In genomic region chr5:56995605-56996004, GRCh38 we compare ENCODE assay signal across 20 cellular contexts.
"Had no signal": no experiment of that assay in that cellular context is flagged by ENCODE, and none has a peak within 500 bp of the region (broad histone marks: within the 10 kb centered on the region; RNA-seq: fewer than 3 reads in every experiment).

No MANE protein-coding gene starts in this region.

- H3K4me3 ChIP-seq: left lung, lower lobe of right lung, right atrium auricular region, right lobe of liver, smooth muscle cell, tibial nerve, uterus had no signal

- DNase-seq: hippocampal formation; kidney glomerular epithelial cell; left cardiac atrium; left lung; lower lobe of right lung; mammary epithelial cell; occipital lobe; right lobe of liver; stimulated activated CD4-positive, alpha-beta T cell treated with anti-CD3 and anti-CD28 coated beads, Interleukin-2, amount 100 ng/mL, for 48 hours; stimulated activated CD4-positive, alpha-beta T cell treated with anti-CD3 and anti-CD28 coated beads, Interleukin-4, amount 100 ng/mL, for 4 hours; stimulated activated naive CD4-positive, alpha-beta T cell treated with Interleukin-2 at 50 U/mL for 16 hours; substantia nigra; uterus had no signal

- H3K27me3 ChIP-seq: left lung, neutrophil, right atrium auricular region, right lobe of liver, tibial nerve, uterus had no signal

- ATAC-seq: left cardiac atrium; naive thymus-derived CD8-positive, alpha-beta T cell; stimulated activated memory B cell treated with anti-CD40 and anti-IgM and Interleukin-4, amounts not matched to agents 10 μg/mL and 1 μg/mL and 100 μg/mL, for 72 hours had no signal

- FAIRE-seq: keratinocyte had no signal

- H3K4me1 ChIP-seq: left lung, lower lobe of right lung, right atrium auricular region, right lobe of liver, tibial nerve, uterus had no signal

- H3K9me3 ChIP-seq: left lung, lower lobe of right lung, neutrophil, right atrium auricular region, right lobe of liver, tibial nerve, uterus had no signal

- H3K4me2 ChIP-seq: smooth muscle cell had no signal

- H3K27ac ChIP-seq: left lung, lower lobe of right lung, neutrophil, right atrium auricular region, right lobe of liver, tibial nerve, uterus had no signal

- H3K36me3 ChIP-seq: left lung, lower lobe of right lung, neutrophil, right atrium auricular region, right lobe of liver, tibial nerve, uterus had no signal
